1 cellular context compared by ENCODE assay signal in genomic region chr20:53934421-53935352, GRCh38.
TF ChIP-seq lines count a peak whose summit lies in the region.

No MANE protein-coding gene starts in this region.

TF ChIP-seq in IMR-90, 13 proteins besides CTCF, POLR2A, EP300 and RAD21 (continued from another document):
- no peak for TF ChIP-seq USF2 (IDR thresholded peaks at IDR 0.05; ENCODE audit: low read depth, low read length)
- no peak for TF ChIP-seq MAZ (IDR thresholded peaks at IDR 0.05; ENCODE audit: borderline replicate concordance, low read depth, low read length)
- TF ChIP-seq CEBPB (IDR thresholded peaks at IDR 0.05; ENCODE audit: low read depth, low read length): no peak
